8 cellular contexts compared by ENCODE assay signal in the genomic region with DNA sequence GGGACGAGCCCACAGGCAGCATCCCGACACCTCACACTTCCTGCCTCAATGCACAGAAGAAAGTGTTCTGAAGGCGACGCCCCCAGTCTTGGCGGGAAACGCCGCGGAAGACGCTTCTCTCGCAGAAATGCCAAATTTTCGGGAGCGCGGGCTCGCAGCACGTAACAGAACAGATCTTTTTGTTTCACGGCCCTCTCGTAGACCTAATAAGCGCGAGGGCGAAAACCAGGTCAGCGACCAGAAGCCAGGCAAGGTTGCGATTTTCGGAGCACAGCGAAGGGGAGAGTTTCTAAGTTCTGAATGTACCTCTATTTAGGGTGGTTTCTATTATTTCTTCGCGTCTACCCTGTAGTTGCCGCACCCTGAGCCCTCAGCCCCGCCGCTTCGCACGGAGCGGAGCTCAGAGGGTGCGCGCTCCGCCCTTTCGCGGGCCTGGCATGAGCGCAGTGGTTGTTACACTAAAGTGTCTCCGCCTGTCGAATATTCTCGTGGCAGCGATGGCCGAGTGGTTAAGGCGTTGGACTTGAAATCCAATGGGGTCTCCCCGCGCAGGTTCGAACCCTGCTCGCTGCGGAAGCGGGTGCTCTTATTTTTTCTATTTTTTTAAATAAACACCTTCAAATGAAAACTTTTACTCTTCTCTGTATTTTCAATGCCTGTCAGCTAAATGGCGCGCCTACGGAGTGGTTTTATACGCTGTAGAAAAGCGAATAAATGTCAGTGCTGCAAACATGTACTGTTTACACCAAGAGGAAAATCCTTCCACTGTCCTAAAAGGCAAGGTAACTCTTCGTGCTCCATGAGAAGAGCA.
A peak's percentile ranks its signal among the peaks of the same experiment; 100 is the strongest.
DNase-seq lines count a peak whose midpoint lies in the region; ATAC-seq, FAIRE-seq and TF ChIP-seq lines count a peak whose summit lies in the region.

No MANE protein-coding gene starts in this region.

- DNase-seq in BJ (ENCODE audit: low read depth) (peak; percentile 77), NCI-H748 (lab: John Stamatoyannopoulos, UW; ENCODE audit: unreplicated experiment) (peak; percentile 91), dermis blood vessel endothelial cell (peak; percentile 96), HepG2 (ENCODE audit: low spot score) (peak; percentile 85)
- peak; percentile 93 to 96 for DNase-seq in activated CD4-positive, alpha-beta T cell treated with anti-CD3 and anti-CD28 coated beads, Interleukin-2, amount 50 U/mL, for 4 hours
- peak; percentile 99 for DNase-seq in stimulated activated CD4-positive, alpha-beta T cell treated with anti-CD3 and anti-CD28 coated beads, Interleukin-2, amount 100 ng/mL, for 48 hours

- H3K4me2 ChIP-seq in HepG2 (ENCODE audit: low read depth, low read length) = peak overlapping the region; percentile 89

- TF ChIP-seq RAD21 in HepG2 (CRISPR knock-in tag; IDR thresholded peaks at IDR 0.05) = 0 out of 2 replicates have a peak, but pooled peaks have one; percentile 24

- WGBS in HepG2 (ENCODE audit: low lambda C conversion rate) = under 1% methylated on average over 18 of the region's 56 CpGs

- peak overlapping the region; percentile 79 for H3K9ac ChIP-seq in HepG2 (ENCODE audit: insufficient read depth, low read depth, low read length)

- ATAC-seq in GM19395 (IDR thresholded peaks at IDR 0.05; ENCODE audit: unreplicated experiment) = peak; percentile 88
- ATAC-seq in HG03558 (IDR thresholded peaks at IDR 0.05; ENCODE audit: extremely low read depth, unreplicated experiment) = peak; percentile 69
- peak; percentile 89 for ATAC-seq in HepG2

- TF ChIP-seq POLR2A in HepG2 (IDR thresholded peaks at IDR 0.05; ENCODE audit: insufficient read depth in 1 of 2, low read depth in 2 of 2, low read length in 2 of 2) = no peak

- no peaks in the 10 kb centered on the region for H4K20me1 ChIP-seq in HepG2 (ENCODE audit: insufficient read depth, low read length)

- H3K36me3 ChIP-seq in BJ (ENCODE audit: control insufficient read depth, insufficient read depth, low read length) (no peaks in the 10 kb centered on the region), HepG2 (replicated peaks in 1 of 2; ENCODE audit: control insufficient read depth in 1 of 2, insufficient read depth in 2 of 2, low read length in 2 of 2) (no peaks in the 10 kb centered on the region)

- POLR2A ChIA-PET in BJ (lab: Charles Lee) = no interaction called here
- POLR2A ChIA-PET in HepG2 (lab: Yijun Ruan, JAX) = interaction anchor here (1.4 kb wide), 1 partner anchor 24 kb away, joined by 4 read pairs; no protein-coding TSS in a partner anchor

- peak overlapping the region; percentile 57 for H3K4me3 ChIP-seq in BJ (ENCODE audit: low read depth, low read length)
- peak overlapping the region; percentile 77 to 96 (median 90) for H3K4me3 ChIP-seq in HepG2 (replicated peaks in 1 of 3; ENCODE audit: insufficient read depth in 1 of 3, low read depth in 2 of 3, low read length in 3 of 3)

- no TSS peak for BruUV-seq in HepG2 (replicated peaks; lab: Mats Ljungman, UMichigan)

- no peaks in the 10 kb centered on the region for H3K79me2 ChIP-seq in HepG2 (ENCODE audit: insufficient read depth, low read length)

- TF ChIP-seq EP300 in HepG2 (IDR thresholded peaks at IDR 0.05; ENCODE audit: low read depth in 2 of 2, low read length in 2 of 2) = no peak
- no peak for TF ChIP-seq EP300 in HepG2 (CRISPR knock-in tag; IDR thresholded peaks at IDR 0.05; ENCODE audit: borderline replicate concordance)

- H3K27me3 ChIP-seq in BJ (ENCODE audit: control insufficient read depth, insufficient read depth, low read length) (no peaks in the 10 kb centered on the region; the same call in 1 of the 2 replicates), HepG2 (ENCODE audit: control insufficient read depth in 1 of 2, insufficient read depth in 2 of 2, low read length in 2 of 2) (peaks cover 0 to 1% of the 10 kb centered on the region in 2 experiments; a peak in 2 of 5 replicates)

- peak overlapping the region; percentile 46 for H3K27ac ChIP-seq in HepG2 (ENCODE audit: extremely low read length, insufficient read depth, low read length)

- intact Hi-C loops in HepG2 (cut with micrococcal nuclease; ENCODE audit: unreplicated experiment) = loop anchor here (2.0 to 5.0 kb wide), 2 partner anchors 39 to 67 kb away; partner anchors contain the start of gene CTNNA3

- no peaks in the 10 kb centered on the region for H3K9me3 ChIP-seq in HepG2 (ENCODE audit: low read length)

- in situ Hi-C loops in HepG2 (cut with HindIII; ENCODE audit: extremely low pct_ligation_motif_present, low pct_unique_long_range_greater_than_20kb) = no loop called here

- CTCF ChIA-PET in BJ (lab: Yijun Ruan, JAX) = interaction anchor here (1.0 to 1.7 kb wide), 2 partner anchors 10 to 16 kb away, joined by 3 to 10 read pairs; no protein-coding TSS in a partner anchor
- CTCF ChIA-PET in HepG2 (lab: Yijun Ruan, JAX; ENCODE audit: low intra/inter-chr PET ratio, low total read pairs) = no interaction called here

- H2AFZ ChIP-seq in HepG2 (ENCODE audit: low read length) = peak overlapping the region; percentile 98

- peak; percentile 50 for FAIRE-seq in HepG2 (lab: Jason Lieb, UNC)

- no peak for TF ChIP-seq CTCF in BJ (IDR thresholded peaks at IDR 0.05; ENCODE audit: insufficient read depth, low read depth, low read length)
- no peak for TF ChIP-seq CTCF in HepG2 (CRISPR knock-in tag; IDR thresholded peaks at IDR 0.05)

- H3K4me1 ChIP-seq in HepG2 (ENCODE audit: insufficient read depth, low read length) = peaks cover 17% of the 10 kb centered on the region

TF ChIP-seq in HepG2, 621 proteins besides CTCF, POLR2A, EP300 and RAD21 (continues in another document):
- TF ChIP-seq ZSCAN22 (CRISPR knock-in tag; IDR thresholded peaks at IDR 0.05) (no peak), ZBTB4 (CRISPR knock-in tag; IDR thresholded peaks at IDR 0.05; ENCODE audit: borderline replicate concordance) (peak; percentile 24; the same call in 1 of the 2 replicates), ZNF280D (CRISPR knock-in tag; IDR thresholded peaks at IDR 0.05) (peak; percentile 72; the same call in 1 of the 2 replicates), SMAD3 (CRISPR knock-in tag; IDR thresholded peaks at IDR 0.05) (peak; percentile 93; the same call in 1 of the 2 replicates), NFYC (CRISPR knock-in tag; IDR thresholded peaks at IDR 0.05) (0 out of 2 replicates have a peak, but pooled peaks have one; percentile 22), GABPA (IDR thresholded peaks at IDR 0.05; ENCODE audit: low read depth, low read length) (no peak), GABPA (CRISPR knock-in tag; IDR thresholded peaks at IDR 0.05; ENCODE audit: low read depth) (peak; percentile 35; the same call in 1 of the 2 replicates), SMARCC2 (IDR thresholded peaks at IDR 0.05) (no peak), ZSCAN12 (CRISPR knock-in tag; IDR thresholded peaks at IDR 0.05) (peak; percentile 26; the same call in 1 of the 2 replicates), ZNF224 (CRISPR knock-in tag; IDR thresholded peaks at IDR 0.05) (peak; percentile 34; the same call in 1 of the 2 replicates), TARDBP (CRISPR knock-in tag; IDR thresholded peaks at IDR 0.05) (peak; percentile 57)

Comparison
In these comparisons a context has a peak if more than half of its experiments do, and no peak if none do; other contexts are left out.
1. Peak in every context shown above with its lines: DNase-seq, ATAC-seq, H3K4me3 ChIP-seq and H3K27ac ChIP-seq.